Comparison of ENCODE assay signal across 1 cellular context in the genomic region with DNA sequence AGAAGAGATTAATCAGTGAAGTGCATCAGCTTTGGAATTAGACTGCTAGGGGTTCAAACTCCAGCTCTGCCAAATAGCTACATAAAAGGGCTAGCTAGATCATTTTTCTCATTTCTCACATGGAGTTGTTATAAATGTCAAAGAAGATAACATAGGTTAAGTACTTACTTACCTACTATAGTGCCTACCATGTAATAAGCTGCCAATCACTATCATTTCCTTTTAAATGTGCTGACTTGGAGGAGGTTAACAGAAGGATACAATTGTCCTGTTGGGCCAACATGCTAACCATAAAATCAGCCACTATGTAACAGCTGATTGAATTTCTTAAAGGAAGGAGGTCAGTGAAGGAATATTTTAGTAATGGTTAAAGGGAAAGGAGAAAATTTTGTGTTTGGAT.
TF ChIP-seq lines count a peak whose summit lies in the region.

No MANE protein-coding gene starts in this region.

TF ChIP-seq in neural cell, 6 proteins besides CTCF, POLR2A, EP300 and RAD21 (continued from another document):
- TF ChIP-seq, protein P1, sequence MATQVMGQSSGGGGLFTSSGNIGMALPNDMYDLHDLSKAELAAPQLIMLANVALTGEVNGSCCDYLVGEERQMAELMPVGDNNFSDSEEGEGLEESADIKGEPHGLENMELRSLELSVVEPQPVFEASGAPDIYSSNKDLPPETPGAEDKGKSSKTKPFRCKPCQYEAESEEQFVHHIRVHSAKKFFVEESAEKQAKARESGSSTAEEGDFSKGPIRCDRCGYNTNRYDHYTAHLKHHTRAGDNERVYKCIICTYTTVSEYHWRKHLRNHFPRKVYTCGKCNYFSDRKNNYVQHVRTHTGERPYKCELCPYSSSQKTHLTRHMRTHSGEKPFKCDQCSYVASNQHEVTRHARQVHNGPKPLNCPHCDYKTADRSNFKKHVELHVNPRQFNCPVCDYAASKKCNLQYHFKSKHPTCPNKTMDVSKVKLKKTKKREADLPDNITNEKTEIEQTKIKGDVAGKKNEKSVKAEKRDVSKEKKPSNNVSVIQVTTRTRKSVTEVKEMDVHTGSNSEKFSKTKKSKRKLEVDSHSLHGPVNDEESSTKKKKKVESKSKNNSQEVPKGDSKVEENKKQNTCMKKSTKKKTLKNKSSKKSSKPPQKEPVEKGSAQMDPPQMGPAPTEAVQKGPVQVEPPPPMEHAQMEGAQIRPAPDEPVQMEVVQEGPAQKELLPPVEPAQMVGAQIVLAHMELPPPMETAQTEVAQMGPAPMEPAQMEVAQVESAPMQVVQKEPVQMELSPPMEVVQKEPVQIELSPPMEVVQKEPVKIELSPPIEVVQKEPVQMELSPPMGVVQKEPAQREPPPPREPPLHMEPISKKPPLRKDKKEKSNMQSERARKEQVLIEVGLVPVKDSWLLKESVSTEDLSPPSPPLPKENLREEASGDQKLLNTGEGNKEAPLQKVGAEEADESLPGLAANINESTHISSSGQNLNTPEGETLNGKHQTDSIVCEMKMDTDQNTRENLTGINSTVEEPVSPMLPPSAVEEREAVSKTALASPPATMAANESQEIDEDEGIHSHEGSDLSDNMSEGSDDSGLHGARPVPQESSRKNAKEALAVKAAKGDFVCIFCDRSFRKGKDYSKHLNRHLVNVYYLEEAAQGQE (IDR thresholded peaks at IDR 0.05; ENCODE audit: borderline replicate concordance): no peak
